Comparison of ENCODE assay signal across 10 cellular contexts in genomic region chr10:3829193-3830050, GRCh38. TPM values are rescaled to one million over a fixed set of nuclear protein-coding genes. Genes with fewer than 3 reads are reported as not detected.
A peak's percentile ranks its signal among the peaks of the same experiment; 100 is the strongest.
DNase-seq lines count a peak whose midpoint lies in the region; ATAC-seq and TF ChIP-seq lines count a peak whose summit lies in the region.
"Had no signal": no experiment of that assay in that cellular context is flagged by ENCODE, and none has a peak within 500 bp of the region (broad histone marks: within the 10 kb centered on the region; RNA-seq: fewer than 3 reads in every experiment).

No MANE protein-coding gene starts in this region.

- no peak for TF ChIP-seq POLR2A in testis (IDR thresholded peaks at IDR 0.05)

- POLR2A ChIA-PET in activated CD4-positive, alpha-beta T cell treated with anti-CD3 and anti-CD28 coated beads for 36 hours (lab: Charles Lee): interaction anchor here (0.6 to 2.3 kb wide), 10 partner anchors 11 to 46 kb away, joined by 3 to 26 read pairs (median 6); partner anchors contain the start of gene KLF6

- peak overlapping the region; percentile 98 for H3K27ac Mint-ChIP-seq in activated CD4-positive, alpha-beta T cell treated with anti-CD3 and anti-CD28 coated beads for 36 hours

- H3K27me3 Mint-ChIP-seq in activated CD4-positive, alpha-beta T cell treated with anti-CD3 and anti-CD28 coated beads for 36 hours: no peaks in the 10 kb centered on the region

- DNase-seq in activated CD4-positive, alpha-beta T cell treated with anti-CD3 and anti-CD28 coated beads for 36 hours: no peak
- DNase-seq in activated CD4-positive, alpha-beta T cell treated with anti-CD3 and anti-CD28 coated beads, Interleukin-2, amount 50 U/mL, for 4 hours: no peak
- DNase-seq in adipocyte (ENCODE audit: low read depth) (no peak), left lung (no peak), testis (no peak), hepatic stellate cell (ENCODE audit: low spot score) (no peak)
- DNase-seq: NCI-H748 treated with DMSO at 0.1 percent for 48 hours had no signal

- H3K4me3 ChIP-seq in adipocyte (ENCODE audit: low read length): peak overlapping the region; percentile 80
- peak overlapping the region; percentile 21 to 37 for H3K4me3 ChIP-seq in left lung
- peak overlapping the region; percentile 44 to 55 for H3K4me3 ChIP-seq in testis

- H3K9ac ChIP-seq in adipocyte (ENCODE audit: low read length): peak overlapping the region; percentile 87

- no peaks in the 10 kb centered on the region for H3K9me3 ChIP-seq in adipocyte (ENCODE audit: control insufficient read depth, low read length)
- no peaks in the 10 kb centered on the region for H3K9me3 ChIP-seq in left lung
- H3K9me3 ChIP-seq in testis: no peaks in the 10 kb centered on the region
- H3K9me3 ChIP-seq: HAP-1 had no signal

- no peaks in the 10 kb centered on the region for H3K27me3 ChIP-seq in adipocyte (replicated peaks; ENCODE audit: control insufficient read depth, insufficient read depth, low read length)
- no peaks in the 10 kb centered on the region for H3K27me3 ChIP-seq in left lung
- H3K27me3 ChIP-seq in testis: no peaks in the 10 kb centered on the region

- H3K27ac ChIP-seq in left lung: peak overlapping the region; percentile 74 to 83
- H3K27ac ChIP-seq in testis: peak overlapping the region; percentile 32 to 51

- no peaks in the 10 kb centered on the region for H3K36me3 Mint-ChIP-seq in activated CD4-positive, alpha-beta T cell treated with anti-CD3 and anti-CD28 coated beads for 36 hours (ENCODE audit: low read depth)

- intact Hi-C loops in activated CD4-positive, alpha-beta T cell treated with anti-CD3 and anti-CD28 coated beads for 36 hours (cut with DNase I, micrococcal nuclease): loop anchor here in 1 of 2 experiments (1.0 to 2.0 kb wide), 2 partner anchors 23 to 45 kb away; no protein-coding TSS in a partner anchor
- intact Hi-C loops in left lung (cut with DNase I) (no loop called here), testis (cut with DNase I; ENCODE audit: low total_unique reads) (loop anchor here (5.0 kb wide), 1 partner anchor 353 kb away; no protein-coding TSS in a partner anchor)

- H3K36me3 ChIP-seq in adipocyte (ENCODE audit: control insufficient read depth, insufficient read depth, low read length, severe bottlenecking) (no peaks in the 10 kb centered on the region), left lung (no peaks in the 10 kb centered on the region), testis (ENCODE audit: low read depth, missing control alignments) (no peaks in the 10 kb centered on the region)
- H3K36me3 ChIP-seq: HAP-1 had no signal

- peak overlapping the region; percentile 56 for H3K4me3 Mint-ChIP-seq in activated CD4-positive, alpha-beta T cell treated with anti-CD3 and anti-CD28 coated beads for 36 hours

- 70 to 78% methylated on average over 6 to 7 of the region's 7 CpGs for WGBS in testis, 2 donors

- H3K4me1 ChIP-seq in adipocyte (ENCODE audit: control insufficient read depth, insufficient read depth, low read length) (peaks cover 46% of the 10 kb centered on the region), left lung (peaks cover 14 to 41% of the 10 kb centered on the region in 2 donors), testis (peaks cover 9% of the 10 kb centered on the region)

- H3K4me1 Mint-ChIP-seq in activated CD4-positive, alpha-beta T cell treated with anti-CD3 and anti-CD28 coated beads for 36 hours: peaks cover 63% of the 10 kb centered on the region

- CTCF ChIA-PET in activated CD4-positive, alpha-beta T cell treated with anti-CD3 and anti-CD28 coated beads for 36 hours (lab: Charles Lee): interaction anchor here (0.6 to 1.8 kb wide), 11 partner anchors 14 to 780 kb away, joined by 3 to 9 read pairs (median 4); partner anchors contain the start of gene KLF6

- no peak for ATAC-seq in activated CD4-positive, alpha-beta T cell treated with anti-CD3 and anti-CD28 coated beads for 36 hours
- ATAC-seq in left lung: no peak
- ATAC-seq in HG03457 (IDR thresholded peaks at IDR 0.05; ENCODE audit: unreplicated experiment): no peak
- ATAC-seq in GM18861 (IDR thresholded peaks at IDR 0.05; ENCODE audit: unreplicated experiment): no peak

- TF ChIP-seq CTCF in left lung (IDR thresholded peaks at IDR 0.05): no peak
- no peak for TF ChIP-seq CTCF in testis (IDR thresholded peaks at IDR 0.05)

- H3K9me3 Mint-ChIP-seq in activated CD4-positive, alpha-beta T cell treated with anti-CD3 and anti-CD28 coated beads for 36 hours (ENCODE audit: low read depth): no peaks in the 10 kb centered on the region

RNA-seq across cellular contexts. Expression of gene KLF6, which starts 44.4 kb away (rescaled TPM):
- total RNA-seq in activated CD4-positive, alpha-beta T cell treated with anti-CD3 and anti-CD28 coated beads for 36 hours: 100 to 1,000 TPM; 107 to 114 TPM
- total RNA-seq in left lung (100 to 1,000 TPM; 158 to 217 TPM), testis (10 to 100 TPM; 30.8 to 35.7 TPM)
- polyA plus RNA-seq in testis (ENCODE audit: insufficient read depth, low read depth, low replicate concordance): 41.5 TPM

Comparison
In these comparisons a context has a peak if more than half of its experiments do, and no peak if none do; other contexts are left out.
1. H3K4me3 ChIP-seq: peak in every context shown above with its lines; median percentile 80 in adipocyte; 50 in testis; 29 in left lung.